8 cellular contexts compared by ENCODE assay signal in genomic region chr11:61028135-61028729, GRCh38. TPM values are rescaled to one million over a fixed set of nuclear protein-coding genes. Genes with fewer than 3 reads are reported as not detected.
A peak's percentile ranks its signal among the peaks of the same experiment; 100 is the strongest.
DNase-seq lines count a peak whose midpoint lies in the region; ATAC-seq and TF ChIP-seq lines count a peak whose summit lies in the region.

No MANE protein-coding gene starts in this region.

- H3K4me3 ChIP-seq in DND-41 (ENCODE audit: low read depth in 1 of 2, low read length in 2 of 2) (no peak overlapping the region), HEK293 (ENCODE audit: low read depth, low read length) (no peak overlapping the region)

- H3K4me1 Mint-ChIP-seq in activated naive CD4-positive, alpha-beta T cell treated with anti-CD3 and anti-CD28 coated beads, Interleukin-2, amount 10 ng/mL, durations not matched to agents 7 days and 5 days, result peaks cover 89% of the 10 kb centered on the region

- TF ChIP-seq CTCF in DND-41 (IDR thresholded peaks at IDR 0.05; ENCODE audit: borderline replicate concordance, extremely low read depth, low read length, poor library complexity, severe bottlenecking), result no peak
- TF ChIP-seq CTCF in HEK293 (tag by site-specific recombination; IDR thresholded peaks at IDR 0.05), result no peak
- no peak for TF ChIP-seq CTCF in GM10266 (IDR thresholded peaks at IDR 0.05; ENCODE audit: control insufficient read depth, insufficient read depth, low read depth, missing control alignments)

- peaks cover 22% of the 10 kb centered on the region for H3K27me3 ChIP-seq in DND-41 (ENCODE audit: insufficient read depth, low read length, poor library complexity)

- H3K36me3 ChIP-seq in DND-41 (ENCODE audit: insufficient read depth, low read length) (no peaks in the 10 kb centered on the region), HEK293 (ENCODE audit: control insufficient read depth in 2 of 2, insufficient read depth in 1 of 2, low read length in 2 of 2) (no peaks in the 10 kb centered on the region)

- peaks cover 33% of the 10 kb centered on the region for H3K36me3 Mint-ChIP-seq in activated naive CD4-positive, alpha-beta T cell treated with anti-CD3 and anti-CD28 coated beads, Interleukin-2, amount 10 ng/mL, durations not matched to agents 7 days and 5 days

- no peak overlapping the region for H3K9ac ChIP-seq in DND-41 (ENCODE audit: low read depth, low read length)

- H3K27me3 Mint-ChIP-seq in activated naive CD4-positive, alpha-beta T cell treated with anti-CD3 and anti-CD28 coated beads, Interleukin-2, amount 10 ng/mL, durations not matched to agents 7 days and 5 days, result no peaks in the 10 kb centered on the region

- peak; percentile 43 for DNase-seq in DND-41
- peak; percentile 25 to 74 for DNase-seq in NCI-H526 (lab: John Stamatoyannopoulos, UW)
- DNase-seq in activated naive CD4-positive, alpha-beta T cell treated with anti-CD3 and anti-CD28 coated beads, Interleukin-2, amount 10 ng/mL, durations not matched to agents 7 days and 5 days, result peak; percentile 73
- peak; percentile 77 for DNase-seq in stimulated activated CD8-positive, alpha-beta memory T cell treated with anti-CD3 and anti-CD28 coated beads, Interleukin-4, amount 100 ng/mL, for 48 hours
- DNase-seq in cardiac septum (ENCODE audit: low spot score), result no peak
- no peak for DNase-seq in Ammon's horn (ENCODE audit: low spot score)
- DNase-seq in GM10266 (ENCODE audit: extremely low spot score), result no peak

- peak; percentile 47; the same call in 2 of the 3 replicates for ATAC-seq in DND-41 (ENCODE audit: insufficient read depth, low read depth)

- H3K27ac ChIP-seq in DND-41 (ENCODE audit: low read length) (no peak overlapping the region), HEK293 (ENCODE audit: extremely low read depth, low read depth, low read length) (no peak overlapping the region)

- H3K79me2 ChIP-seq in DND-41 (ENCODE audit: insufficient read depth, low read length), result no peaks in the 10 kb centered on the region

- peaks cover 5% of the 10 kb centered on the region; the same call in 1 of the 2 replicates for H4K20me1 ChIP-seq in DND-41 (ENCODE audit: insufficient read depth, low read length)

- peak overlapping the region; percentile 82 for H3K4me3 Mint-ChIP-seq in activated naive CD4-positive, alpha-beta T cell treated with anti-CD3 and anti-CD28 coated beads, Interleukin-2, amount 10 ng/mL, durations not matched to agents 7 days and 5 days

- H3K9me3 ChIP-seq in DND-41 (ENCODE audit: insufficient read depth, low read length, severe bottlenecking) (no peaks in the 10 kb centered on the region), HEK293 (ENCODE audit: control insufficient read depth, insufficient read depth, low read depth, low read length) (no peaks in the 10 kb centered on the region)

- POLR2A ChIA-PET in HEK293 (lab: Yijun Ruan, JAX), result interaction anchor here (0.6 kb wide), 1 partner anchor 1676 kb away, joined by 6 read pairs; no protein-coding TSS in a partner anchor

- H3K27ac Mint-ChIP-seq in activated naive CD4-positive, alpha-beta T cell treated with anti-CD3 and anti-CD28 coated beads, Interleukin-2, amount 10 ng/mL, durations not matched to agents 7 days and 5 days, result peak overlapping the region; percentile 98

- H3K4me1 ChIP-seq in DND-41 (ENCODE audit: insufficient read depth, low read length), result peaks cover 15% of the 10 kb centered on the region
- no peaks in the 10 kb centered on the region for H3K4me1 ChIP-seq in HEK293 (ENCODE audit: control insufficient read depth, insufficient read depth, low read length)

- H3K9me3 Mint-ChIP-seq in activated naive CD4-positive, alpha-beta T cell treated with anti-CD3 and anti-CD28 coated beads, Interleukin-2, amount 10 ng/mL, durations not matched to agents 7 days and 5 days, result no peaks in the 10 kb centered on the region

- H3K4me2 ChIP-seq in DND-41 (ENCODE audit: insufficient read depth, low read length), result no peak overlapping the region

- no peak overlapping the region for H2AFZ ChIP-seq in DND-41 (ENCODE audit: low read depth, low read length)

- intact Hi-C loops in cardiac septum (cut with DNase I), result no loop called here

- CTCF ChIA-PET in HEK293 (lab: Yijun Ruan, JAX), result interaction anchor here (1.2 kb wide), 1 partner anchor 58 kb away, joined by 5 read pairs; no protein-coding TSS in a partner anchor
- CTCF ChIA-PET in activated naive CD4-positive, alpha-beta T cell treated with anti-CD3 and anti-CD28 coated beads, Interleukin-2, amount 10 ng/mL, durations not matched to agents 7 days and 5 days (lab: Charles Lee), result interaction anchor here (0.8 to 3.6 kb wide), 5 partner anchors 13 to 101 kb away, joined by 3 to 25 read pairs (median 4); no protein-coding TSS in a partner anchor

TF ChIP-seq in HEK293, 187 proteins besides CTCF, POLR2A, EP300 and RAD21 (continues in another document):
- TF ChIP-seq WT1 (tag by site-specific recombination; IDR thresholded peaks at IDR 0.05), result peak; percentile 40; the same call in 1 of the 2 replicates
- TF ChIP-seq ELK4 (IDR thresholded peaks at IDR 0.05; ENCODE audit: borderline replicate concordance, low read depth, low read length), result no peak
- TF ChIP-seq GLIS2 (tag by site-specific recombination; IDR thresholded peaks at IDR 0.05), result peak; percentile 18; the same call in 1 of the 2 replicates
- no peak for TF ChIP-seq ZNF792 (tag by site-specific recombination; IDR thresholded peaks at IDR 0.05)
- no peak for TF ChIP-seq ZNF785 (tag by site-specific recombination; IDR thresholded peaks at IDR 0.05)
- TF ChIP-seq ZNF488 (tag by site-specific recombination; IDR thresholded peaks at IDR 0.05), result no peak
- no peak for TF ChIP-seq ZNF639 (tag by site-specific recombination; IDR thresholded peaks at IDR 0.05)
- TF ChIP-seq ZBTB21 (tag by site-specific recombination; IDR thresholded peaks at IDR 0.05), result no peak
- peak; percentile 74 for TF ChIP-seq ZNF366 (tag by site-specific recombination; conservative IDR thresholded peaks at IDR 0.05)
- TF ChIP-seq PRDM1 (tag by site-specific recombination; IDR thresholded peaks at IDR 0.05), result 0 out of 2 replicates have a peak, but pooled peaks have one; percentile 16
- no peak for TF ChIP-seq ZNF555 (tag by site-specific recombination; conservative IDR thresholded peaks at IDR 0.05)
- TF ChIP-seq ZNF248 (tag by site-specific recombination; IDR thresholded peaks at IDR 0.05), result no peak
- no peak for TF ChIP-seq GLI2 (tag by site-specific recombination; IDR thresholded peaks at IDR 0.05; ENCODE audit: borderline replicate concordance, low read depth)
- TF ChIP-seq ZNF175 (tag by site-specific recombination; IDR thresholded peaks at IDR 0.05), result no peak
- no peak for TF ChIP-seq ZNF26 (tag by site-specific recombination; IDR thresholded peaks at IDR 0.05)
- TF ChIP-seq ZNF121 (tag by site-specific recombination; IDR thresholded peaks at IDR 0.05), result no peak
- peak; percentile 39; the same call in 1 of the 2 replicates for TF ChIP-seq ZIC2 (tag by site-specific recombination; IDR thresholded peaks at IDR 0.05)
- no peak for TF ChIP-seq SP3 (tag by site-specific recombination; IDR thresholded peaks at IDR 0.05)
- TF ChIP-seq MEIS1 (CRISPR knock-in tag; IDR thresholded peaks at IDR 0.05; ENCODE audit: borderline replicate concordance), result no peak
- no peak for TF ChIP-seq ZNF585B (tag by site-specific recombination; IDR thresholded peaks at IDR 0.05)
- TF ChIP-seq ZNF354C (tag by site-specific recombination; IDR thresholded peaks at IDR 0.05; ENCODE audit: borderline replicate concordance, low read depth), result no peak
- TF ChIP-seq ZEB2 (tag by site-specific recombination; IDR thresholded peaks at IDR 0.05), result no peak
- no peak for TF ChIP-seq ZNF132 (tag by site-specific recombination; IDR thresholded peaks at IDR 0.05; ENCODE audit: borderline replicate concordance)

RNA-seq across cellular contexts. Expression of gene CD6, which starts 56.8 kb away (rescaled TPM):
- 0.86 TPM for total RNA-seq in cardiac septum

Comparison
In these comparisons a context has a peak if more than half of its experiments do, and no peak if none do; other contexts are left out.
1. DNase-seq: peak in DND-41 (single experiment), NCI-H526 (2 of 2), activated naive CD4-positive, alpha-beta T cell treated with anti-CD3 and anti-CD28 coated beads, Interleukin-2, amount 10 ng/mL, durations not matched to agents 7 days and 5 days (single experiment) and stimulated activated CD8-positive, alpha-beta memory T cell treated with anti-CD3 and anti-CD28 coated beads, Interleukin-4, amount 100 ng/mL, for 48 hours (single experiment); none in cardiac septum (single experiment), Ammon's horn (single experiment) and GM10266 (single experiment).